8 cellular contexts compared by ENCODE assay signal in genomic region chr10:6409982-6410694, GRCh38.
DNase-seq lines count a peak whose midpoint lies in the region; ATAC-seq and TF ChIP-seq lines count a peak whose summit lies in the region.

No MANE protein-coding gene starts in this region.

- no peak overlapping the region for H3K4me2 ChIP-seq in GM23338
- no peak overlapping the region for H3K4me2 ChIP-seq in fibroblast of lung (ENCODE audit: extremely low read depth, insufficient read depth, low read length)

- no peak overlapping the region for H3K4me3 Mint-ChIP-seq in GM23338
- H3K4me3 Mint-ChIP-seq in activated CD4-positive, alpha-beta T cell treated with anti-CD3 and anti-CD28 coated beads, Interleukin-2, amount 10 ng/mL, durations not matched to agents 7 days and 5 days = peak overlapping the region; percentile 43

- peak; percentile 55 for ATAC-seq in GM23338
- no peak for ATAC-seq in GM21515 (IDR thresholded peaks at IDR 0.05; ENCODE audit: unreplicated experiment)
- no peak for ATAC-seq in GM21360 (IDR thresholded peaks at IDR 0.05; ENCODE audit: unreplicated experiment)

- H3K4me1 ChIP-seq in GM23338 (ENCODE audit: insufficient read depth) = no peaks in the 10 kb centered on the region
- no peaks in the 10 kb centered on the region for H3K4me1 ChIP-seq in fibroblast of lung (ENCODE audit: control insufficient read depth, extremely low read depth, insufficient read depth, low read length)

- H3K9me2 ChIP-seq in GM23338 (ENCODE audit: insufficient read depth) = no peaks in the 10 kb centered on the region

- H3K27ac ChIP-seq in GM23338 (ENCODE audit: low read depth) = no peak overlapping the region
- no peak overlapping the region for H3K27ac ChIP-seq in fibroblast of lung (ENCODE audit: insufficient read depth, low read length)

- peaks cover 2% of the 10 kb centered on the region; the same call in 2 of the 3 replicates for H3K9me3 Mint-ChIP-seq in GM23338
- H3K9me3 Mint-ChIP-seq in activated CD4-positive, alpha-beta T cell treated with anti-CD3 and anti-CD28 coated beads, Interleukin-2, amount 10 ng/mL, durations not matched to agents 7 days and 5 days = no peaks in the 10 kb centered on the region

- no peaks in the 10 kb centered on the region for H4K20me1 ChIP-seq in GM23338 (replicated peaks; ENCODE audit: insufficient read depth)
- H4K20me1 ChIP-seq in fibroblast of lung (ENCODE audit: control insufficient read depth, extremely low read depth, insufficient read depth, low read length) = no peaks in the 10 kb centered on the region

- no peak overlapping the region for H3K4me3 ChIP-seq in GM23338
- peak overlapping the region in 2 of 4 experiments; percentile 6 to 8 for H3K4me3 ChIP-seq in fibroblast of lung (replicated peaks in 1 of 4; ENCODE audit: control extremely low read depth in 1 of 4, insufficient read depth in 1 of 4, low read depth in 3 of 4, low read length in 4 of 4)

- POLR2A ChIA-PET in activated CD4-positive, alpha-beta T cell treated with anti-CD3 and anti-CD28 coated beads, Interleukin-2, amount 10 ng/mL, durations not matched to agents 7 days and 5 days (lab: Charles Lee) = interaction anchor here (0.9 to 1.0 kb wide), 2 partner anchors 75 to 208 kb away, joined by 3 read pairs; partner anchors contain the start of gene PFKFB3

- no peak overlapping the region for H2AFZ ChIP-seq in GM23338
- no peak overlapping the region for H2AFZ ChIP-seq in fibroblast of lung (ENCODE audit: low read length)

- H3K27me3 Mint-ChIP-seq in GM23338 (ENCODE audit: insufficient read depth, low read depth, poor library complexity) = peaks cover 2% of the 10 kb centered on the region
- H3K27me3 Mint-ChIP-seq in activated CD4-positive, alpha-beta T cell treated with anti-CD3 and anti-CD28 coated beads, Interleukin-2, amount 10 ng/mL, durations not matched to agents 7 days and 5 days = peaks cover 1% of the 10 kb centered on the region

- no peaks in the 10 kb centered on the region for H3K36me3 ChIP-seq in GM23338 (ENCODE audit: insufficient read depth)
- no peaks in the 10 kb centered on the region for H3K36me3 ChIP-seq in fibroblast of lung (ENCODE audit: control insufficient read depth, insufficient read depth, low read length)

- H3K79me2 ChIP-seq in GM23338 (replicated peaks; ENCODE audit: insufficient read depth) (no peaks in the 10 kb centered on the region), fibroblast of lung (ENCODE audit: control insufficient read depth, insufficient read depth, low read length) (no peaks in the 10 kb centered on the region)

- no peaks in the 10 kb centered on the region for H3K27me3 ChIP-seq in GM23338 (ENCODE audit: insufficient read depth)
- H3K27me3 ChIP-seq in fibroblast of lung (ENCODE audit: control insufficient read depth, insufficient read depth, low read length) = peaks cover 3% of the 10 kb centered on the region

- no peaks in the 10 kb centered on the region for H3K36me3 Mint-ChIP-seq in GM23338 (ENCODE audit: low read depth)
- H3K36me3 Mint-ChIP-seq in activated CD4-positive, alpha-beta T cell treated with anti-CD3 and anti-CD28 coated beads, Interleukin-2, amount 10 ng/mL, durations not matched to agents 7 days and 5 days (ENCODE audit: low read depth) = peaks cover 6% of the 10 kb centered on the region

- DNase-seq in GM23338 (ENCODE audit: low spot score) = peak; percentile 41
- DNase-seq in activated CD4-positive, alpha-beta T cell treated with anti-CD3 and anti-CD28 coated beads, Interleukin-2, amount 10 ng/mL, durations not matched to agents 7 days and 5 days = peak; percentile 63
- DNase-seq in fibroblast of lung (ENCODE audit: low read depth in 2 of 2) = peak; percentile 51 to 93
- peak; percentile 67 for DNase-seq in renal cortical epithelial cell (ENCODE audit: low read depth)
- no peak for DNase-seq in inferior parietal cortex (ENCODE audit: extremely low spot score)
- no peak for DNase-seq in NCI-H1048 (lab: John Stamatoyannopoulos, UW)

- peaks cover 12% of the 10 kb centered on the region for H3K4me1 Mint-ChIP-seq in GM23338
- peaks cover 47% of the 10 kb centered on the region for H3K4me1 Mint-ChIP-seq in activated CD4-positive, alpha-beta T cell treated with anti-CD3 and anti-CD28 coated beads, Interleukin-2, amount 10 ng/mL, durations not matched to agents 7 days and 5 days

- CTCF ChIA-PET in activated CD4-positive, alpha-beta T cell treated with anti-CD3 and anti-CD28 coated beads, Interleukin-2, amount 10 ng/mL, durations not matched to agents 7 days and 5 days (lab: Charles Lee) = interaction anchor here (0.6 to 2.4 kb wide), 19 partner anchors 9 to 324 kb away, joined by 3 to 14 read pairs (median 4); partner anchors contain the start of gene PFKFB3

- TF ChIP-seq CTCF in GM23338 (conservative IDR thresholded peaks at IDR 0.05; ENCODE audit: low read depth in 2 of 2) (no peak), fibroblast of lung (conservative IDR thresholded peaks at IDR 0.05 in 1 of 2, IDR thresholded peaks at IDR 0.05 in 1 of 2; ENCODE audit: low read depth in 1 of 2, low read length in 2 of 2) (no peak)

- H3F3A ChIP-seq in GM23338 (replicated peaks; ENCODE audit: low read depth) = no peaks in the 10 kb centered on the region

- no peak overlapping the region for H3K27ac Mint-ChIP-seq in GM23338
- H3K27ac Mint-ChIP-seq in activated CD4-positive, alpha-beta T cell treated with anti-CD3 and anti-CD28 coated beads, Interleukin-2, amount 10 ng/mL, durations not matched to agents 7 days and 5 days = peak overlapping the region; percentile 85

- no peak overlapping the region for H3K9ac ChIP-seq in fibroblast of lung (ENCODE audit: insufficient read depth, low read length)

- no peaks in the 10 kb centered on the region for H3K9me3 ChIP-seq in fibroblast of lung (ENCODE audit: control insufficient read depth, insufficient read depth, low read depth, low read length)

TF ChIP-seq in GM23338, 12 proteins besides CTCF, POLR2A, EP300 and RAD21 (continues in another document):
- TF ChIP-seq POLR2AphosphoS5 (IDR thresholded peaks at IDR 0.05; ENCODE audit: low read depth) (no peak), EZH2 (IDR thresholded peaks at IDR 0.05; ENCODE audit: low read depth, unreplicated experiment) (no peak), STAT1 (IDR thresholded peaks at IDR 0.05; ENCODE audit: unreplicated experiment) (no peak), ZNF331 (CRISPR knock-in tag; IDR thresholded peaks at IDR 0.05; ENCODE audit: low read depth) (no peak), NANOG (IDR thresholded peaks at IDR 0.05; ENCODE audit: borderline replicate concordance) (no peak)
- TF ChIP-seq, protein P1, sequence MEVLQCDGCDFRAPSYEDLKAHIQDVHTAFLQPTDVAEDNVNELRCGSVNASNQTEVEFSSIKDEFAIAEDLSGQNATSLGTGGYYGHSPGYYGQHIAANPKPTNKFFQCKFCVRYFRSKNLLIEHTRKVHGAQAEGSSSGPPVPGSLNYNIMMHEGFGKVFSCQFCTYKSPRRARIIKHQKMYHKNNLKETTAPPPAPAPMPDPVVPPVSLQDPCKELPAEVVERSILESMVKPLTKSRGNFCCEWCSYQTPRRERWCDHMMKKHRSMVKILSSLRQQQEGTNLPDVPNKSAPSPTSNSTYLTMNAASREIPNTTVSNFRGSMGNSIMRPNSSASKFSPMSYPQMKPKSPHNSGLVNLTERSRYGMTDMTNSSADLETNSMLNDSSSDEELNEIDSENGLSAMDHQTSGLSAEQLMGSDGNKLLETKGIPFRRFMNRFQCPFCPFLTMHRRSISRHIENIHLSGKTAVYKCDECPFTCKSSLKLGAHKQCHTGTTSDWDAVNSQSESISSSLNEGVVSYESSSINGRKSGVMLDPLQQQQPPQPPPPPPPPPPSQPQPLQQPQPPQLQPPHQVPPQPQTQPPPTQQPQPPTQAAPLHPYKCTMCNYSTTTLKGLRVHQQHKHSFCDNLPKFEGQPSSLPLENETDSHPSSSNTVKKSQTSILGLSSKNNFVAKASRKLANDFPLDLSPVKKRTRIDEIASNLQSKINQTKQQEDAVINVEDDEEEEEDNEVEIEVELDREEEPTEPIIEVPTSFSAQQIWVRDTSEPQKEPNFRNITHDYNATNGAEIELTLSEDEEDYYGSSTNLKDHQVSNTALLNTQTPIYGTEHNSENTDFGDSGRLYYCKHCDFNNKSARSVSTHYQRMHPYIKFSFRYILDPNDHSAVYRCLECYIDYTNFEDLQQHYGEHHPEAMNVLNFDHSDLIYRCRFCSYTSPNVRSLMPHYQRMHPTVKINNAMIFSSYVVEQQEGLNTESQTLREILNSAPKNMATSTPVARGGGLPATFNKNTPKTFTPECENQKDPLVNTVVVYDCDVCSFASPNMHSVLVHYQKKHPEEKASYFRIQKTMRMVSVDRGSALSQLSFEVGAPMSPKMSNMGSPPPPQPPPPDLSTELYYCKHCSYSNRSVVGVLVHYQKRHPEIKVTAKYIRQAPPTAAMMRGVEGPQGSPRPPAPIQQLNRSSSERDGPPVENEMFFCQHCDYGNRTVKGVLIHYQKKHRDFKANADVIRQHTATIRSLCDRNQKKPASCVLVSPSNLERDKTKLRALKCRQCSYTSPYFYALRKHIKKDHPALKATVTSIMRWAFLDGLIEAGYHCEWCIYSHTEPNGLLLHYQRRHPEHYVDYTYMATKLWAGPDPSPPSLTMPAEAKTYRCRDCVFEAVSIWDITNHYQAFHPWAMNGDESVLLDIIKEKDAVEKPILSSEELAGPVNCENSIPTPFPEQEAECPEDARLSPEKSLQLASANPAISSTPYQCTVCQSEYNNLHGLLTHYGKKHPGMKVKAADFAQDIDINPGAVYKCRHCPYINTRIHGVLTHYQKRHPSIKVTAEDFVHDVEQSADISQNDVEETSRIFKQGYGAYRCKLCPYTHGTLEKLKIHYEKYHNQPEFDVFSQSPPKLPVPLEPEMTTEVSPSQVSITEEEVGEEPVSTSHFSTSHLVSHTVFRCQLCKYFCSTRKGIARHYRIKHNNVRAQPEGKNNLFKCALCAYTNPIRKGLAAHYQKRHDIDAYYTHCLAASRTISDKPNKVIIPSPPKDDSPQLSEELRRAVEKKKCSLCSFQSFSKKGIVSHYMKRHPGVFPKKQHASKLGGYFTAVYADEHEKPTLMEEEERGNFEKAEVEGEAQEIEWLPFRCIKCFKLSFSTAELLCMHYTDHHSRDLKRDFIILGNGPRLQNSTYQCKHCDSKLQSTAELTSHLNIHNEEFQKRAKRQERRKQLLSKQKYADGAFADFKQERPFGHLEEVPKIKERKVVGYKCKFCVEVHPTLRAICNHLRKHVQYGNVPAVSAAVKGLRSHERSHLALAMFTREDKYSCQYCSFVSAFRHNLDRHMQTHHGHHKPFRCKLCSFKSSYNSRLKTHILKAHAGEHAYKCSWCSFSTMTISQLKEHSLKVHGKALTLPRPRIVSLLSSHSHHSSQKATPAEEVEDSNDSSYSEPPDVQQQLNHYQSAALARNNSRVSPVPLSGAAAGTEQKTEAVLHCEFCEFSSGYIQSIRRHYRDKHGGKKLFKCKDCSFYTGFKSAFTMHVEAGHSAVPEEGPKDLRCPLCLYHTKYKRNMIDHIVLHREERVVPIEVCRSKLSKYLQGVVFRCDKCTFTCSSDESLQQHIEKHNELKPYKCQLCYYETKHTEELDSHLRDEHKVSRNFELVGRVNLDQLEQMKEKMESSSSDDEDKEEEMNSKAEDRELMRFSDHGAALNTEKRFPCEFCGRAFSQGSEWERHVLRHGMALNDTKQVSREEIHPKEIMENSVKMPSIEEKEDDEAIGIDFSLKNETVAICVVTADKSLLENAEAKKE (CRISPR knock-in tag; IDR thresholded peaks at IDR 0.05) = no peak

Comparison
In these comparisons a context has a peak if more than half of its experiments do, and no peak if none do; other contexts are left out.
1. DNase-seq: peak in GM23338 (single experiment), activated CD4-positive, alpha-beta T cell treated with anti-CD3 and anti-CD28 coated beads, Interleukin-2, amount 10 ng/mL, durations not matched to agents 7 days and 5 days (single experiment), fibroblast of lung (2 of 2) and renal cortical epithelial cell (single experiment); none in inferior parietal cortex (single experiment) and NCI-H1048 (single experiment).